Comparison of ENCODE assay signal across 1 cellular context in the genomic region with DNA sequence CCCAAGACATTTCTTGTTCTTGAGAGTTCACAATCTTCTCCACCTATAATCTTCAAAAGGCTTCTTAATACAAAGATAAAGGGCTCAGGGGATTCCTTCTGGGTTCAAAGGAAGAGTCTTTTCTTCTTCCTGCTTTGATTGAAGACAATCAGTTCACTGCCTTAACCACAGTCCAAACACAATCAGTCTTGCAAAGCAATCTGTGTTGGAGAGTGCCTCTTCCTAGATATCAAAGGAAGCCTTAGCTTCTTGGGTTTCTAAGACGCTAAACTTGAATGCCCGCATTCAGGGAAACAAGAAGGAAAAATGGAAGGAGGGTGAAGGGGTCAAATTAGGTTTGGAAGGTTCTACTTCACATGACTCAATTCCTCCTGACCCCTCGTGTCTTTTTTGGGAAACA.
TF ChIP-seq lines count a peak whose summit lies in the region.

No MANE protein-coding gene starts in this region.

TF ChIP-seq in HEK293T, 16 proteins besides CTCF, POLR2A, EP300 and RAD21 (continued from another document):
- TF ChIP-seq, protein P1, sequence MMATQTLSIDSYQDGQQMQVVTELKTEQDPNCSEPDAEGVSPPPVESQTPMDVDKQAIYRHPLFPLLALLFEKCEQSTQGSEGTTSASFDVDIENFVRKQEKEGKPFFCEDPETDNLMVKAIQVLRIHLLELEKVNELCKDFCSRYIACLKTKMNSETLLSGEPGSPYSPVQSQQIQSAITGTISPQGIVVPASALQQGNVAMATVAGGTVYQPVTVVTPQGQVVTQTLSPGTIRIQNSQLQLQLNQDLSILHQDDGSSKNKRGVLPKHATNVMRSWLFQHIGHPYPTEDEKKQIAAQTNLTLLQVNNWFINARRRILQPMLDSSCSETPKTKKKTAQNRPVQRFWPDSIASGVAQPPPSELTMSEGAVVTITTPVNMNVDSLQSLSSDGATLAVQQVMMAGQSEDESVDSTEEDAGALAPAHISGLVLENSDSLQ (IDR thresholded peaks at IDR 0.05) = no peak
- no peak for TF ChIP-seq FOXM1 (IDR thresholded peaks at IDR 0.05; ENCODE audit: borderline replicate concordance)
- TF ChIP-seq ARNT (IDR thresholded peaks at IDR 0.05) = no peak
- no peak for TF ChIP-seq SP1 (IDR thresholded peaks at IDR 0.05)
- no peak for TF ChIP-seq NFRKB (IDR thresholded peaks at IDR 0.05)
- no peak for TF ChIP-seq FOXA1 (IDR thresholded peaks at IDR 0.05)
- no peak for TF ChIP-seq BHLHE40 (IDR thresholded peaks at IDR 0.05; ENCODE audit: borderline replicate concordance)
- TF ChIP-seq HDGF (IDR thresholded peaks at IDR 0.05; ENCODE audit: borderline replicate concordance) = no peak
- no peak for TF ChIP-seq ELF4 (IDR thresholded peaks at IDR 0.05)
